Comparison of ENCODE assay signal across 8 cellular contexts in the genomic region with DNA sequence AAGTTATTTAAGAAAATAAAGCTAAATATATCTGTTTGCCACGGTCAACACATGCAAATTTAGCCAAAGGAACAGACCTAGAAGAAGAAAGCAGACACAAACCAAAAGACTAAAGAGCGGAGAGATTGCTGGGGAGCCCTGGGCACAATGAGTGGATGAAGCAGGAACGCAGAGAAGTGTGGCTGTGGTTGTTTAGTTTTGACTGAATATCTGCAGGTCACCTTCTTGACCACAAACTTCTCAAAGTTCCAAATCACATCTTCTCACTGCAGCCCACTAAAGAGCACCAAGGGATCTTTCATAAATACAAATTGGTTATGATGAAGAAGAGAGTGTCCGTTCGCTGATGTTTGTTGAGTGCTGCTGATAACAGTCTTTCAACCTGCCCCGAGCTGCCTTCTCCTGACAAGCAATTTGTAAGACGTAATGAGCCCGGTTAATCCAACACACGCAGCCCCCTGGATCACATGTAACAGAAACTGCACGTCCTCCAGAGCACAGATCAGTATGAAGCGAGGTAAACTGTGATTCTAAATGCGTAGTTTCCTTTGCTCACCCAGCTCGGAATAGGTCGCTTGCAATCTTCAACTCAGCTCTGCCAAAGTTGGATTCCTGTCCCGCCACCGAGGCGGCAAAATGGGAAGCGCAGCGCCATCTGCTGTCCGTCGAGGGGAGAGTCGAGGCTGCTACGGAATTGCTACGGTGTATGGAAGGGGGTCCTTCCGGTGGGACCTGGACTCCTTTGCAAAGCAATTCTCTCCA.
A peak's percentile ranks its signal among the peaks of the same experiment; 100 is the strongest.
DNase-seq lines count a peak whose midpoint lies in the region; ATAC-seq and TF ChIP-seq lines count a peak whose summit lies in the region.

No MANE protein-coding gene starts in this region.

- DNase-seq in COLO668 (lab: John Stamatoyannopoulos, UW; ENCODE audit: unreplicated experiment) (peak; percentile 44), OCI-M2 (lab: John Stamatoyannopoulos, UW; ENCODE audit: unreplicated experiment) (peak; percentile 75), fibroblast of the conjunctiva (ENCODE audit: low read depth) (peak; percentile 40), neural crest cell (ENCODE audit: low read depth, low spot score) (peak; percentile 91)
- peak; percentile 48 for DNase-seq in activated T-helper 1 cell treated with anti-CD3 and anti-CD28 coated beads, Interleukin-12 subunit alpha, Interleukin-12 subunit beta, Interleukin-2, Interleukin-4 antibody, amounts not matched to agents 30 ng/mL and 10 ng/mL and 1 ng/mL, durations not matched to agents 14 hours and 24 hours and 36 hours (ENCODE audit: low spot score)

- TF ChIP-seq CTCF in neural crest cell (conservative IDR thresholded peaks at IDR 0.05) = peak; percentile 98

- no peak overlapping the region for H3K27ac Mint-ChIP-seq in activated T-helper 1 cell treated with anti-CD3 and anti-CD28 coated beads, Interleukin-12 subunit alpha, Interleukin-12 subunit beta, Interleukin-2, Interleukin-4 antibody, amounts not matched to agents 30 ng/mL and 10 ng/mL and 1 ng/mL, durations not matched to agents 14 hours and 24 hours and 36 hours
- peak overlapping the region; percentile 7 for H3K27ac Mint-ChIP-seq in neural crest cell (ENCODE audit: unreplicated experiment)
- no peak overlapping the region for H3K27ac Mint-ChIP-seq in stimulated activated naive CD8-positive, alpha-beta T cell treated with anti-CD3 and anti-CD28 coated beads, Interleukin-15, Interleukin-2, amounts not matched to agents 100 ng/mL and 50 ng/mL, for 24 hours

- H3K4me1 Mint-ChIP-seq in activated T-helper 1 cell treated with anti-CD3 and anti-CD28 coated beads, Interleukin-12 subunit alpha, Interleukin-12 subunit beta, Interleukin-2, Interleukin-4 antibody, amounts not matched to agents 30 ng/mL and 10 ng/mL and 1 ng/mL, durations not matched to agents 14 hours and 24 hours and 36 hours (ENCODE audit: low read depth) = peaks cover 7% of the 10 kb centered on the region
- peaks cover 21% of the 10 kb centered on the region for H3K4me1 Mint-ChIP-seq in neural crest cell
- H3K4me1 Mint-ChIP-seq in stimulated activated naive CD8-positive, alpha-beta T cell treated with anti-CD3 and anti-CD28 coated beads, Interleukin-15, Interleukin-2, amounts not matched to agents 100 ng/mL and 50 ng/mL, for 24 hours (ENCODE audit: low read depth) = peaks cover 6% of the 10 kb centered on the region

- peaks cover 15% of the 10 kb centered on the region for H3K27me3 Mint-ChIP-seq in activated T-helper 1 cell treated with anti-CD3 and anti-CD28 coated beads, Interleukin-12 subunit alpha, Interleukin-12 subunit beta, Interleukin-2, Interleukin-4 antibody, amounts not matched to agents 30 ng/mL and 10 ng/mL and 1 ng/mL, durations not matched to agents 14 hours and 24 hours and 36 hours (ENCODE audit: insufficient read depth)
- H3K27me3 Mint-ChIP-seq in neural crest cell (ENCODE audit: low read depth) = no peaks in the 10 kb centered on the region
- peaks cover 17% of the 10 kb centered on the region for H3K27me3 Mint-ChIP-seq in stimulated activated naive CD8-positive, alpha-beta T cell treated with anti-CD3 and anti-CD28 coated beads, Interleukin-15, Interleukin-2, amounts not matched to agents 100 ng/mL and 50 ng/mL, for 24 hours

- intact Hi-C loops in activated T-helper 1 cell treated with anti-CD3 and anti-CD28 coated beads, Interleukin-12 subunit alpha, Interleukin-12 subunit beta, Interleukin-2, Interleukin-4 antibody, amounts not matched to agents 30 ng/mL and 10 ng/mL and 1 ng/mL, durations not matched to agents 14 hours and 24 hours and 36 hours (cut with micrococcal nuclease) = loop anchor here (1.0 to 10.0 kb wide), 6 partner anchors 307 to 1078 kb away; no protein-coding TSS in a partner anchor

- H3K36me3 Mint-ChIP-seq in activated T-helper 1 cell treated with anti-CD3 and anti-CD28 coated beads, Interleukin-12 subunit alpha, Interleukin-12 subunit beta, Interleukin-2, Interleukin-4 antibody, amounts not matched to agents 30 ng/mL and 10 ng/mL and 1 ng/mL, durations not matched to agents 14 hours and 24 hours and 36 hours (ENCODE audit: low read depth) = no peaks in the 10 kb centered on the region
- H3K36me3 Mint-ChIP-seq in neural crest cell (ENCODE audit: low read depth) = no peaks in the 10 kb centered on the region
- H3K36me3 Mint-ChIP-seq in stimulated activated naive CD8-positive, alpha-beta T cell treated with anti-CD3 and anti-CD28 coated beads, Interleukin-15, Interleukin-2, amounts not matched to agents 100 ng/mL and 50 ng/mL, for 24 hours (ENCODE audit: low read depth) = no peaks in the 10 kb centered on the region

- peak; percentile 91 for ATAC-seq in GM19463 (IDR thresholded peaks at IDR 0.05; ENCODE audit: unreplicated experiment)
- peak; percentile 70 for ATAC-seq in HG03571 (IDR thresholded peaks at IDR 0.05; ENCODE audit: unreplicated experiment)

- H3K9me3 Mint-ChIP-seq in activated T-helper 1 cell treated with anti-CD3 and anti-CD28 coated beads, Interleukin-12 subunit alpha, Interleukin-12 subunit beta, Interleukin-2, Interleukin-4 antibody, amounts not matched to agents 30 ng/mL and 10 ng/mL and 1 ng/mL, durations not matched to agents 14 hours and 24 hours and 36 hours = no peaks in the 10 kb centered on the region
- H3K9me3 Mint-ChIP-seq in neural crest cell = peaks cover 2% of the 10 kb centered on the region
- no peaks in the 10 kb centered on the region for H3K9me3 Mint-ChIP-seq in stimulated activated naive CD8-positive, alpha-beta T cell treated with anti-CD3 and anti-CD28 coated beads, Interleukin-15, Interleukin-2, amounts not matched to agents 100 ng/mL and 50 ng/mL, for 24 hours

- peak overlapping the region; percentile 63 for H3K4me3 Mint-ChIP-seq in activated T-helper 1 cell treated with anti-CD3 and anti-CD28 coated beads, Interleukin-12 subunit alpha, Interleukin-12 subunit beta, Interleukin-2, Interleukin-4 antibody, amounts not matched to agents 30 ng/mL and 10 ng/mL and 1 ng/mL, durations not matched to agents 14 hours and 24 hours and 36 hours
- peak overlapping the region; percentile 56 for H3K4me3 Mint-ChIP-seq in neural crest cell
- H3K4me3 Mint-ChIP-seq in stimulated activated naive CD8-positive, alpha-beta T cell treated with anti-CD3 and anti-CD28 coated beads, Interleukin-15, Interleukin-2, amounts not matched to agents 100 ng/mL and 50 ng/mL, for 24 hours = peak overlapping the region; percentile 71

Comparison
In these comparisons a context has a peak if more than half of its experiments do, and no peak if none do; other contexts are left out.
1. Peak in every context shown above with its lines: DNase-seq and ATAC-seq.
2. DNase-seq: peak in every context shown above with its lines; median percentile 91 in neural crest cell; 75 in OCI-M2; 48 in activated T-helper 1 cell treated with anti-CD3 and anti-CD28 coated beads, Interleukin-12 subunit alpha, Interleukin-12 subunit beta, Interleukin-2, Interleukin-4 antibody, amounts not matched to agents 30 ng/mL and 10 ng/mL and 1 ng/mL, durations not matched to agents 14 hours and 24 hours and 36 hours; 44 in COLO668; 40 in fibroblast of the conjunctiva.